12 cellular contexts compared by ENCODE assay signal in genomic region chr11:66325140-66325754, GRCh38. TPM values are rescaled to one million over a fixed set of nuclear protein-coding genes. Genes with fewer than 3 reads are reported as not detected.
DNase-seq lines count a peak whose midpoint lies in the region; ATAC-seq and TF ChIP-seq lines count a peak whose summit lies in the region.
"Had no signal": no experiment of that assay in that cellular context is flagged by ENCODE, and none has a peak within 500 bp of the region (broad histone marks: within the 10 kb centered on the region; RNA-seq: fewer than 3 reads in every experiment).

No MANE protein-coding gene starts in this region.

- TF ChIP-seq CTCF in CD8-positive, alpha-beta T cell (IDR thresholded peaks at IDR 0.05) = no peak
- TF ChIP-seq CTCF in mesothelial cell of epicardium (IDR thresholded peaks at IDR 0.05; ENCODE audit: unreplicated experiment) = no peak

- H3K36me3 Mint-ChIP-seq in CD8-positive, alpha-beta T cell = no peaks in the 10 kb centered on the region
- H3K36me3 Mint-ChIP-seq in activated naive CD8-positive, alpha-beta T cell treated with anti-CD3 and anti-CD28 coated beads, Interleukin-2, amount 10 ng/mL, durations not matched to agents 7 days and 5 days = peaks cover 3% of the 10 kb centered on the region
- H3K36me3 Mint-ChIP-seq in mesothelial cell of epicardium = no peaks in the 10 kb centered on the region

- POLR2A ChIA-PET in CD8-positive, alpha-beta T cell (lab: Charles Lee) = interaction anchor here (1.2 to 4.0 kb wide), 3 partner anchors 9 to 290 kb away, joined by 3 to 27 read pairs (median 24); partner anchors contain the start of gene CD248
- POLR2A ChIA-PET in activated naive CD8-positive, alpha-beta T cell treated with anti-CD3 and anti-CD28 coated beads, Interleukin-2, amount 10 ng/mL, durations not matched to agents 7 days and 5 days (lab: Charles Lee) = interaction anchor here (0.5 to 4.3 kb wide), 4 partner anchors 10 to 1077 kb away, joined by 3 to 215 read pairs (median 4); partner anchors contain the start of genes CD248 and RBM14

- no peaks in the 10 kb centered on the region for H3K27me3 Mint-ChIP-seq in CD8-positive, alpha-beta T cell (ENCODE audit: low read depth)
- H3K27me3 Mint-ChIP-seq in activated naive CD8-positive, alpha-beta T cell treated with anti-CD3 and anti-CD28 coated beads, Interleukin-2, amount 10 ng/mL, durations not matched to agents 7 days and 5 days = no peaks in the 10 kb centered on the region
- H3K27me3 Mint-ChIP-seq in mesothelial cell of epicardium (ENCODE audit: low read depth) = no peaks in the 10 kb centered on the region

- no peaks in the 10 kb centered on the region for H3K36me3 ChIP-seq in CD8-positive, alpha-beta T cell (ENCODE audit: insufficient read depth, low read length)

- DNase-seq in CD8-positive, alpha-beta T cell = no peak
- peak; percentile 75 for DNase-seq in Jurkat, Clone E6-1 (ENCODE audit: low read depth, low spot score)
- DNase-seq in activated naive CD8-positive, alpha-beta T cell treated with anti-CD3 and anti-CD28 coated beads, Interleukin-2, amount 10 ng/mL, durations not matched to agents 7 days and 5 days = peak; percentile 58
- DNase-seq in mesothelial cell of epicardium (ENCODE audit: low spot score in 2 of 2, unreplicated experiment in 2 of 2) = no peak
- no peak for DNase-seq in dedifferentiated amniotic fluid mesenchymal stem cell (ENCODE audit: extremely low spot score)
- DNase-seq: activated CD4-positive, CD25-positive, alpha-beta regulatory T cell; activated effector memory CD4-positive, alpha-beta T cell treated with anti-CD3 and anti-CD28 coated beads, Interleukin-2, amount 50 U/mL, for 16 hours; NCI-H2107 had no signal

- H3K4me1 ChIP-seq in CD8-positive, alpha-beta T cell (ENCODE audit: insufficient read depth, low read length) = peaks cover 60% of the 10 kb centered on the region

- intact Hi-C loops in CD8-positive, alpha-beta T cell (cut with DNase I, micrococcal nuclease) = loop anchor here in 1 of 2 experiments (5.0 kb wide), 1 partner anchor 62 kb away; no protein-coding TSS in a partner anchor

- H3K4me1 Mint-ChIP-seq in CD8-positive, alpha-beta T cell (ENCODE audit: low read depth) = peaks cover 57% of the 10 kb centered on the region
- peaks cover 50% of the 10 kb centered on the region for H3K4me1 Mint-ChIP-seq in activated naive CD8-positive, alpha-beta T cell treated with anti-CD3 and anti-CD28 coated beads, Interleukin-2, amount 10 ng/mL, durations not matched to agents 7 days and 5 days
- H3K4me1 Mint-ChIP-seq in mesothelial cell of epicardium = peaks cover 40% of the 10 kb centered on the region

- H3K4me3 Mint-ChIP-seq in CD8-positive, alpha-beta T cell = peak overlapping the region; percentile 37
- H3K4me3 Mint-ChIP-seq in activated naive CD8-positive, alpha-beta T cell treated with anti-CD3 and anti-CD28 coated beads, Interleukin-2, amount 10 ng/mL, durations not matched to agents 7 days and 5 days = peak overlapping the region; percentile 81
- no peak overlapping the region for H3K4me3 Mint-ChIP-seq in mesothelial cell of epicardium

- no peaks in the 10 kb centered on the region for H3K9me3 Mint-ChIP-seq in CD8-positive, alpha-beta T cell
- peaks cover 1% of the 10 kb centered on the region for H3K9me3 Mint-ChIP-seq in activated naive CD8-positive, alpha-beta T cell treated with anti-CD3 and anti-CD28 coated beads, Interleukin-2, amount 10 ng/mL, durations not matched to agents 7 days and 5 days
- H3K9me3 Mint-ChIP-seq in mesothelial cell of epicardium = peaks cover 2% of the 10 kb centered on the region

- no peak overlapping the region for H3K27ac ChIP-seq in CD8-positive, alpha-beta T cell (ENCODE audit: low read depth, low read length)

- H3K9me3 ChIP-seq in CD8-positive, alpha-beta T cell (ENCODE audit: low read length) = no peaks in the 10 kb centered on the region

- H3K27ac Mint-ChIP-seq in CD8-positive, alpha-beta T cell = peak overlapping the region; percentile 90
- peak overlapping the region; percentile 98 for H3K27ac Mint-ChIP-seq in activated naive CD8-positive, alpha-beta T cell treated with anti-CD3 and anti-CD28 coated beads, Interleukin-2, amount 10 ng/mL, durations not matched to agents 7 days and 5 days
- peak overlapping the region; percentile 93 for H3K27ac Mint-ChIP-seq in mesothelial cell of epicardium

- no peak for ATAC-seq in CD8-positive, alpha-beta T cell
- no peak for ATAC-seq in activated naive CD8-positive, alpha-beta T cell treated with anti-CD3 and anti-CD28 coated beads, Interleukin-2, amount 10 ng/mL, durations not matched to agents 7 days and 5 days (ENCODE audit: low read depth)
- ATAC-seq in HG03135 (IDR thresholded peaks at IDR 0.05; ENCODE audit: unreplicated experiment) (no peak), GM19351 (IDR thresholded peaks at IDR 0.05; ENCODE audit: unreplicated experiment) (no peak), GM19324 (IDR thresholded peaks at IDR 0.05; ENCODE audit: low FRiP score, unreplicated experiment) (no peak)

- H3K27me3 ChIP-seq in CD8-positive, alpha-beta T cell (ENCODE audit: insufficient read depth, low read length) = no peaks in the 10 kb centered on the region

- no peak overlapping the region for H3K4me3 ChIP-seq in CD8-positive, alpha-beta T cell (ENCODE audit: low read depth, low read length)
- H3K4me3 ChIP-seq in Jurkat, Clone E6-1 (ENCODE audit: low read length) = no peak overlapping the region

- CTCF ChIA-PET in CD8-positive, alpha-beta T cell (lab: Charles Lee) = interaction anchor here (1.6 to 4.0 kb wide), 2 partner anchors 14 to 61 kb away, joined by 7 to 68 read pairs; no protein-coding TSS in a partner anchor

RNA-seq across cellular contexts. Expression of gene CD248, which starts 8.4 kb away (rescaled TPM):
- 10 to 100 TPM; 39.3 to 41.1 TPM for total RNA-seq in CD8-positive, alpha-beta T cell
- 4.1 TPM for polyA plus RNA-seq in Jurkat, Clone E6-1 (2012; ENCODE audit: insufficient read depth, insufficient read length)
- total RNA-seq in activated naive CD8-positive, alpha-beta T cell treated with anti-CD3 and anti-CD28 coated beads, Interleukin-2, amount 10 ng/mL, durations not matched to agents 7 days and 5 days = 10 to 100 TPM; 80.3 to 85.5 TPM
- total RNA-seq in mesothelial cell of epicardium = 95.2 to 102 TPM (median 97.9 TPM) in 3 replicates

RNA-seq across cellular contexts. Expression of gene RIN1, which starts 11.0 kb away (rescaled TPM):
- total RNA-seq in CD8-positive, alpha-beta T cell = 1 to 10 TPM; 1.5 to 3.2 TPM
- polyA plus RNA-seq in Jurkat, Clone E6-1 (2012; ENCODE audit: insufficient read depth, insufficient read length) = 2.0 TPM
- total RNA-seq in activated naive CD8-positive, alpha-beta T cell treated with anti-CD3 and anti-CD28 coated beads, Interleukin-2, amount 10 ng/mL, durations not matched to agents 7 days and 5 days = 1 to 10 TPM; 3.0 to 5.7 TPM
- total RNA-seq in mesothelial cell of epicardium = 6.7 to 7.1 TPM (median 7.0 TPM) in 3 replicates

RNA-seq across cellular contexts. Expression of gene BRMS1, which starts 19.7 kb away (rescaled TPM):
- total RNA-seq in CD8-positive, alpha-beta T cell = 10 to 100 TPM; 66.7 to 68.0 TPM
- polyA plus RNA-seq in Jurkat, Clone E6-1 (2012; ENCODE audit: insufficient read depth, insufficient read length) = 75.8 TPM
- total RNA-seq in activated naive CD8-positive, alpha-beta T cell treated with anti-CD3 and anti-CD28 coated beads, Interleukin-2, amount 10 ng/mL, durations not matched to agents 7 days and 5 days = 10 to 100 TPM; 45.4 to 47.8 TPM
- 25.0 to 27.1 TPM (median 26.5 TPM) in 3 replicates for total RNA-seq in mesothelial cell of epicardium

RNA-seq across cellular contexts. Expression of gene B4GAT1, which starts 22.2 kb away (rescaled TPM):
- 1 to 10 TPM; 1.3 to 1.8 TPM for total RNA-seq in CD8-positive, alpha-beta T cell
- 25.2 TPM for polyA plus RNA-seq in Jurkat, Clone E6-1 (2012; ENCODE audit: insufficient read depth, insufficient read length)
- 1 to 10 TPM; 9.5 to 9.7 TPM for total RNA-seq in activated naive CD8-positive, alpha-beta T cell treated with anti-CD3 and anti-CD28 coated beads, Interleukin-2, amount 10 ng/mL, durations not matched to agents 7 days and 5 days
- 28.1 to 30.2 TPM (median 29.5 TPM) in 3 replicates for total RNA-seq in mesothelial cell of epicardium

RNA-seq across cellular contexts. Expression of gene TMEM151A, which starts 33.6 kb away (rescaled TPM):
- under 1 TPM; 0.19 to 0.31 TPM for total RNA-seq in CD8-positive, alpha-beta T cell
- polyA plus RNA-seq in Jurkat, Clone E6-1 (2012; ENCODE audit: insufficient read depth, insufficient read length) = 4.5 TPM
- total RNA-seq in activated naive CD8-positive, alpha-beta T cell treated with anti-CD3 and anti-CD28 coated beads, Interleukin-2, amount 10 ng/mL, durations not matched to agents 7 days and 5 days = not detected
- total RNA-seq in mesothelial cell of epicardium = 1.3 to 1.8 TPM (median 1.6 TPM) in 3 replicates
- polyA plus RNA-seq: keratinocyte had no signal

Comparison
In these comparisons a context has a peak if more than half of its experiments do, and no peak if none do; other contexts are left out.
1. DNase-seq: peak in Jurkat, Clone E6-1 (single experiment) and activated naive CD8-positive, alpha-beta T cell treated with anti-CD3 and anti-CD28 coated beads, Interleukin-2, amount 10 ng/mL, durations not matched to agents 7 days and 5 days (single experiment); none in CD8-positive, alpha-beta T cell (0 of 7), mesothelial cell of epicardium (0 of 2) and dedifferentiated amniotic fluid mesenchymal stem cell (single experiment).
2. Peak in every context shown above with its lines, with median percentiles within 50 percentile points of each other: H3K27ac Mint-ChIP-seq.